8 cellular contexts compared by ENCODE assay signal in genomic region chr17:64315032-64315490, GRCh38. TPM values are rescaled to one million over a fixed set of nuclear protein-coding genes. Genes with fewer than 3 reads are reported as not detected.
DNase-seq lines count a peak whose midpoint lies in the region; ATAC-seq and TF ChIP-seq lines count a peak whose summit lies in the region.
"Had no signal": no experiment of that assay in that cellular context is flagged by ENCODE, and none has a peak within 500 bp of the region (broad histone marks: within the 10 kb centered on the region; RNA-seq: fewer than 3 reads in every experiment).

No MANE protein-coding gene starts in this region.

- TF ChIP-seq CTCF in Peyer's patch (IDR thresholded peaks at IDR 0.05), result no peak
- no peak for TF ChIP-seq CTCF in fibroblast of pulmonary artery (IDR thresholded peaks at IDR 0.05; ENCODE audit: low read length, missing control alignments)
- TF ChIP-seq CTCF in upper lobe of left lung (IDR thresholded peaks at IDR 0.05), result no peak

- 33 to 62% methylated on average over 11 of the region's 11 CpGs for WGBS in upper lobe of left lung, 2 donors

- H3K36me3 ChIP-seq in Peyer's patch (no peaks in the 10 kb centered on the region), upper lobe of left lung (no peaks in the 10 kb centered on the region)

- TF ChIP-seq POLR2A in Peyer's patch (IDR thresholded peaks at IDR 0.05) (no peak), upper lobe of left lung (IDR thresholded peaks at IDR 0.05) (no peak)

- H3K9me3 ChIP-seq in Peyer's patch (no peaks in the 10 kb centered on the region), upper lobe of left lung (no peaks in the 10 kb centered on the region)

- peak; percentile 77 to 94 for ATAC-seq in upper lobe of left lung (ENCODE audit: low FRiP score in 2 of 2)

- TF ChIP-seq EP300 in upper lobe of left lung (IDR thresholded peaks at IDR 0.05), result peak in 3 of 4 donors; percentile 76 to 96 (median 85)

- H3K27me3 ChIP-seq in Peyer's patch, result no peaks in the 10 kb centered on the region
- no peaks in the 10 kb centered on the region for H3K27me3 ChIP-seq in upper lobe of left lung

- H3K27ac ChIP-seq in Peyer's patch, result peak overlapping the region; percentile 11 to 67 (median 42)
- H3K27ac ChIP-seq in upper lobe of left lung, result peak overlapping the region; percentile 64 to 84 (median 70)

- no peak overlapping the region for H3K4me3 ChIP-seq in Peyer's patch
- H3K4me3 ChIP-seq in fibroblast of pulmonary artery (replicated peaks; ENCODE audit: low read depth, low read length), result no peak overlapping the region
- H3K4me3 ChIP-seq in upper lobe of left lung, result no peak overlapping the region

- peak; percentile 25 to 81 (median 60) for DNase-seq in Peyer's patch
- DNase-seq in fibroblast of pulmonary artery (ENCODE audit: low read depth), result peak; percentile 97
- DNase-seq in mucosa of gallbladder (ENCODE audit: low spot score), result peak; percentile 72
- DNase-seq in upper lobe of left lung, result peak in 1 of 2 donors; percentile 89
- DNase-seq in ecto neural progenitor cell (ENCODE audit: low spot score), result no peak
- DNase-seq in activated CD4-positive, alpha-beta T cell treated with anti-CD3 and anti-CD28 coated beads for 1 hour, result no peak
- DNase-seq in NCI-H1436 (lab: John Stamatoyannopoulos, UW), result no peak
- DNase-seq: stimulated activated naive CD4-positive, alpha-beta T cell had no signal

- H3K4me1 ChIP-seq in Peyer's patch, result no peaks in the 10 kb centered on the region
- peaks cover 17 to 46% (median 32%) of the 10 kb centered on the region in 4 donors for H3K4me1 ChIP-seq in upper lobe of left lung

RNA-seq across cellular contexts. Expression of gene TEX2, which starts 52.0 kb away (rescaled TPM):
- 10 to 100 TPM; 26.8 to 51.7 (median 44.9) TPM for total RNA-seq in Peyer's patch
- total RNA-seq in mucosa of gallbladder, result 74.9 TPM
- total RNA-seq in upper lobe of left lung, result 10 to 100 TPM; 42.3 to 96.1 (median 53.4) TPM

Comparison
In these comparisons a context has a peak if more than half of its experiments do, and no peak if none do; other contexts are left out.
1. DNase-seq: peak in Peyer's patch (3 of 3), fibroblast of pulmonary artery (single experiment) and mucosa of gallbladder (single experiment); none in ecto neural progenitor cell (single experiment), activated CD4-positive, alpha-beta T cell treated with anti-CD3 and anti-CD28 coated beads for 1 hour (single experiment) and NCI-H1436 (single experiment).